In the genomic region with DNA sequence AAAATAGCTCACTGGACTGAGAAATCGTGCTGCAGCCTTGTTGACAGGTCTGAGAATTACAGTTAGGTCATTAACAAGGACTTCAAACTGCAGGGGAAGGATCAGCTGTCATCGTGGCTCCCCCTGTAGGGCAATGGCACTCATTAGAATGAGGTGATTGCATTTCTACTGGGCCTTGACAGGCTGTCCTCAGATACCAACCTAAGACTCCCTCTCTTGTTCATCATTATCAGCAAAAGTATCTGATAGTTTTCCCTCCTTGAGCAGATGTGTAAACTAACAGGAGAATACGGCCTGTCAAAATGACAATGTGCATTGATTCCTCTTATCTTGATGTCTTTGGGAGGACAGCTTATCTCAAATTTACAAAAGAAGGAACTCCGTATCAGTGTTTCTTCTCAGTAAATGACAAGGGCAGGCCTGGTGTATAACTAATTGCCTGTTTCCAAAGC, we compare ENCODE assay signal across 8 cellular contexts.
DNase-seq lines count a peak whose midpoint lies in the region; ATAC-seq, FAIRE-seq and TF ChIP-seq lines count a peak whose summit lies in the region.

No MANE protein-coding gene starts in this region.

- peak; percentile 88 for ATAC-seq in GM18505 (IDR thresholded peaks at IDR 0.05; ENCODE audit: unreplicated experiment)
- ATAC-seq in HG03280 (IDR thresholded peaks at IDR 0.05; ENCODE audit: unreplicated experiment), result peak; percentile 82
- ATAC-seq in stimulated activated naive CD8-positive, alpha-beta T cell treated with anti-CD3 and anti-CD28 coated beads, Interleukin-15, amount 100 ng/mL, for 72 hours, result peak; percentile 49

- no peaks in the 10 kb centered on the region for H3K4me1 Mint-ChIP-seq in stimulated activated naive CD8-positive, alpha-beta T cell treated with anti-CD3 and anti-CD28 coated beads, Interleukin-15, amount 100 ng/mL, for 72 hours

- H3K27ac Mint-ChIP-seq in stimulated activated naive CD8-positive, alpha-beta T cell treated with anti-CD3 and anti-CD28 coated beads, Interleukin-15, amount 100 ng/mL, for 72 hours, result no peak overlapping the region

- no peak overlapping the region for H3K9ac ChIP-seq in OCI-LY3 (ENCODE audit: low read length)
- H3K9ac ChIP-seq in endothelial cell of umbilical vein (replicated peaks; ENCODE audit: extremely low read depth, insufficient read depth, low read length), result no peak overlapping the region
- H3K9ac ChIP-seq in kidney (ENCODE audit: low read length in 2 of 2), result no peak overlapping the region

- no TSS peak for BruUV-seq in endothelial cell of umbilical vein (replicated peaks; lab: Mats Ljungman, UMichigan)

- no peak overlapping the region for H3K4me3 Mint-ChIP-seq in stimulated activated naive CD8-positive, alpha-beta T cell treated with anti-CD3 and anti-CD28 coated beads, Interleukin-15, amount 100 ng/mL, for 72 hours

- H3K4me1 ChIP-seq in OCI-LY3 (ENCODE audit: low read length) (no peaks in the 10 kb centered on the region), endothelial cell of umbilical vein (ENCODE audit: control insufficient read depth, extremely low read depth, insufficient read depth, low read length) (no peaks in the 10 kb centered on the region), kidney (ENCODE audit: control insufficient read depth in 1 of 2, insufficient read depth in 1 of 2, low read depth in 1 of 2, low read length in 2 of 2) (no peaks in the 10 kb centered on the region)

- dilution Hi-C loops in endothelial cell of umbilical vein (cut with MboI; ENCODE audit: extremely low pct_ligation_motif_present, low sequenced_read_pairs), result no loop called here

- H3K9me3 ChIP-seq in OCI-LY3 (ENCODE audit: insufficient read depth, low read length) (no peaks in the 10 kb centered on the region), endothelial cell of umbilical vein (replicated peaks; ENCODE audit: control insufficient read depth, insufficient read depth, low read length) (no peaks in the 10 kb centered on the region), kidney (ENCODE audit: control insufficient read depth in 1 of 2, low read length in 2 of 2) (no peaks in the 10 kb centered on the region)

- H4K20me1 ChIP-seq in OCI-LY3 (ENCODE audit: insufficient read depth, low read length) (no peaks in the 10 kb centered on the region), endothelial cell of umbilical vein (replicated peaks; ENCODE audit: control insufficient read depth, extremely low read depth, insufficient read depth, low read length) (no peaks in the 10 kb centered on the region)

- FAIRE-seq in endothelial cell of umbilical vein (lab: Jason Lieb, UNC), result peak; percentile 68
- FAIRE-seq in kidney (lab: Jason Lieb, UNC), result no peak

- peak overlapping the region; percentile 39; the same call in 1 of the 2 replicates for H3K4me2 ChIP-seq in OCI-LY3 (ENCODE audit: low read length)
- no peak overlapping the region for H3K4me2 ChIP-seq in endothelial cell of umbilical vein (ENCODE audit: insufficient read depth, low read length)

- CTCF ChIA-PET in endothelial cell of umbilical vein (lab: Charles Lee), result interaction anchor here (0.7 to 3.0 kb wide), 13 partner anchors 9 to 1828 kb away, joined by 3 to 49 read pairs (median 4); no protein-coding TSS in a partner anchor

- TF ChIP-seq POLR2A in GM18505 (IDR thresholded peaks at IDR 0.05; ENCODE audit: borderline replicate concordance, extremely low read depth, insufficient read depth, insufficient read length) (no peak), endothelial cell of umbilical vein (IDR thresholded peaks at IDR 0.05; ENCODE audit: low read depth, low read length) (no peak)

- H3K79me2 ChIP-seq in OCI-LY3 (ENCODE audit: low read length), result no peaks in the 10 kb centered on the region
- H3K79me2 ChIP-seq in endothelial cell of umbilical vein (ENCODE audit: control insufficient read depth, insufficient read depth, low read length), result no peaks in the 10 kb centered on the region

- H3K36me3 ChIP-seq in OCI-LY3 (replicated peaks; ENCODE audit: low read depth, low read length) (no peaks in the 10 kb centered on the region), endothelial cell of umbilical vein (ENCODE audit: control insufficient read depth in 2 of 2, extremely low read depth in 1 of 2, insufficient read depth in 2 of 2, low read length in 2 of 2) (no peaks in the 10 kb centered on the region), kidney (ENCODE audit: control insufficient read depth in 1 of 2, insufficient read depth in 2 of 2, low read length in 2 of 2) (no peaks in the 10 kb centered on the region)

- peak; percentile 82 for DNase-seq in ACHN
- peak; percentile 68 for DNase-seq in endothelial cell of umbilical vein (ENCODE audit: low read depth, low spot score)
- DNase-seq in stimulated activated naive CD8-positive, alpha-beta T cell treated with anti-CD3 and anti-CD28 coated beads, Interleukin-15, amount 100 ng/mL, for 72 hours, result peak in 1 of 2 donors; percentile 7
- no peak for DNase-seq in kidney
- DNase-seq in activated CD4-positive, CD25-positive, alpha-beta regulatory T cell (lab: John Stamatoyannopoulos, UW), result no peak

- intact Hi-C loops in endothelial cell of umbilical vein (cut with micrococcal nuclease) (loop anchor here (1.0 to 10.0 kb wide), 5 partner anchors 352 to 1830 kb away; a partner anchor contains a TSS), kidney (cut with DNase I) (no loop called here)

- no peaks in the 10 kb centered on the region for H3K9me3 Mint-ChIP-seq in stimulated activated naive CD8-positive, alpha-beta T cell treated with anti-CD3 and anti-CD28 coated beads, Interleukin-15, amount 100 ng/mL, for 72 hours

- H3K4me3 ChIP-seq in OCI-LY3 (ENCODE audit: low read length) (no peak overlapping the region), endothelial cell of umbilical vein (replicated peaks in 1 of 3; ENCODE audit: insufficient read depth in 1 of 3, low read depth in 1 of 3, low read length in 3 of 3) (no peak overlapping the region), kidney (ENCODE audit: low read length in 2 of 2) (no peak overlapping the region)

- H3K9me1 ChIP-seq in endothelial cell of umbilical vein (replicated peaks; ENCODE audit: control insufficient read depth, extremely low read depth, insufficient read depth, low read length), result no peaks in the 10 kb centered on the region

- no peaks in the 10 kb centered on the region for H3K27me3 Mint-ChIP-seq in stimulated activated naive CD8-positive, alpha-beta T cell treated with anti-CD3 and anti-CD28 coated beads, Interleukin-15, amount 100 ng/mL, for 72 hours

- H2AFZ ChIP-seq in OCI-LY3 (ENCODE audit: low read depth, low read length) (peak overlapping the region; percentile 82), endothelial cell of umbilical vein (ENCODE audit: low read depth, low read length) (no peak overlapping the region)

- peak; percentile 83 for TF ChIP-seq CTCF in OCI-LY3 (IDR thresholded peaks at IDR 0.05; ENCODE audit: low read depth, low read length)
- TF ChIP-seq CTCF in endothelial cell of umbilical vein (IDR thresholded peaks at IDR 0.05; ENCODE audit: extremely low read depth in 1 of 2, insufficient read depth in 1 of 2, low read depth in 1 of 2, low read length in 2 of 2), result peak; percentile 64 to 81
- TF ChIP-seq CTCF in kidney (IDR thresholded peaks at IDR 0.05; ENCODE audit: borderline replicate concordance, extremely low read depth, insufficient read depth), result no peak

- no peak overlapping the region for H3K27ac ChIP-seq in OCI-LY3 (ENCODE audit: low read length)
- H3K27ac ChIP-seq in endothelial cell of umbilical vein (ENCODE audit: insufficient read depth, low read depth, low read length), result no peak overlapping the region
- no peak overlapping the region for H3K27ac ChIP-seq in kidney (ENCODE audit: low read depth in 2 of 2, low read length in 2 of 2)

- no peaks in the 10 kb centered on the region for H3K27me3 ChIP-seq in OCI-LY3 (ENCODE audit: low read depth, low read length)
- H3K27me3 ChIP-seq in endothelial cell of umbilical vein (ENCODE audit: control insufficient read depth in 2 of 2, insufficient read depth in 2 of 2, low read length in 2 of 2), result no peaks in the 10 kb centered on the region

- in situ Hi-C loops in ACHN (cut with HindIII; ENCODE audit: low pct_ligation_motif_present, low pct_unique_long_range_greater_than_20kb, low sequenced_read_pairs), result no loop called here

- POLR2A ChIA-PET in endothelial cell of umbilical vein (lab: Charles Lee), result no interaction called here

TF ChIP-seq in endothelial cell of umbilical vein, 7 proteins besides CTCF, POLR2A, EP300 and RAD21:
- TF ChIP-seq FOS (IDR thresholded peaks at IDR 0.05; ENCODE audit: borderline replicate concordance, insufficient read depth, low read length) (no peak), EZH2 (IDR thresholded peaks at IDR 0.05; ENCODE audit: borderline replicate concordance, low read depth, low read length, severe bottlenecking) (no peak), POLR2AphosphoS5 (IDR thresholded peaks at IDR 0.05; ENCODE audit: insufficient read depth, low read depth, low read length) (no peak), MYC (IDR thresholded peaks at IDR 0.05; ENCODE audit: low read depth, low read length) (no peak), GATA2 (IDR thresholded peaks at IDR 0.05; ENCODE audit: insufficient read depth, insufficient read length, low read depth, low read length) (no peak), JUN (IDR thresholded peaks at IDR 0.05; ENCODE audit: borderline replicate concordance, insufficient read depth, insufficient read length, low read depth) (no peak)
- TF ChIP-seq, protein P1, sequence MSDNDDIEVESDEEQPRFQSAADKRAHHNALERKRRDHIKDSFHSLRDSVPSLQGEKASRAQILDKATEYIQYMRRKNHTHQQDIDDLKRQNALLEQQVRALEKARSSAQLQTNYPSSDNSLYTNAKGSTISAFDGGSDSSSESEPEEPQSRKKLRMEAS (IDR thresholded peaks at IDR 0.05; ENCODE audit: insufficient read depth, insufficient read length), result no peak

Comparison
In these comparisons a context has a peak if more than half of its experiments do, and no peak if none do; other contexts are left out.
1. DNase-seq: peak in ACHN (single experiment) and endothelial cell of umbilical vein (single experiment); none in kidney (single experiment) and activated CD4-positive, CD25-positive, alpha-beta regulatory T cell (0 of 4).
2. Peak in every context shown above with its lines, with median percentiles within 50 percentile points of each other: ATAC-seq.